In the genomic region with DNA sequence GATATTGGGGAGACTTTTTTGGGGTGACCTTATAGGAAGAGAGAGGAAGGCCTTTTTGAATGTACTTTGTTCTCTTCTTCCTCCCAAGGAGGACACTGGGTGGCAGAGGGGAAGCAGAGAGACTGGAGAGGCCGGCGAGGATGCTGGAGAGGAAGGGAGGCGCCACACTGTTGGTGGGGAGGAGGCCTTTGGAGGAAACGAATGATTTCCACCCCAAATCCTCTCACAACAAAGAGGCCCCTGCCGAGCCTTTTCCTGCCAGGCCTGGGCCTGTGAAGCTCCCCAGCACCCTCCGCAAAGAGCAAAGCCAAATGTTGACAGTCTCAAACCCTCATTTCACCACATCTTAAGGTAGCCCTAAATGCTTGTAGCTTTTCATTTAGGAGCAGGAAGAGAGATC, we compare ENCODE assay signal across 30 cellular contexts. TPM values are rescaled to one million over a fixed set of nuclear protein-coding genes. Genes with fewer than 3 reads are reported as not detected.
A peak's percentile ranks its signal among the peaks of the same experiment; 100 is the strongest.
DNase-seq lines count a peak whose midpoint lies in the region; ATAC-seq and TF ChIP-seq lines count a peak whose summit lies in the region.
"Had no signal": no experiment of that assay in that cellular context is flagged by ENCODE, and none has a peak within 500 bp of the region (broad histone marks: within the 10 kb centered on the region; RNA-seq: fewer than 3 reads in every experiment).

No MANE protein-coding gene starts in this region.

- no peak for TF ChIP-seq CTCF in left ventricle myocardium inferior (IDR thresholded peaks at IDR 0.05; ENCODE audit: borderline replicate concordance)
- TF ChIP-seq CTCF in lower lobe of right lung (IDR thresholded peaks at IDR 0.05), result no peak
- TF ChIP-seq CTCF in upper lobe of right lung (IDR thresholded peaks at IDR 0.05), result no peak
- TF ChIP-seq CTCF in coronary artery (IDR thresholded peaks at IDR 0.05), result no peak

- H3K4me1 ChIP-seq in left ventricle myocardium inferior, result peaks cover 29% of the 10 kb centered on the region
- peaks cover 18% of the 10 kb centered on the region for H3K4me1 ChIP-seq in lower lobe of right lung
- H3K4me1 ChIP-seq in upper lobe of right lung, result peaks cover 3% of the 10 kb centered on the region
- H3K4me1 ChIP-seq: BE2C, stomach, tibial artery had no signal

- H3K9me3 ChIP-seq in left ventricle myocardium inferior (replicated peaks) (no peaks in the 10 kb centered on the region), lower lobe of right lung (no peaks in the 10 kb centered on the region), upper lobe of right lung (no peaks in the 10 kb centered on the region)
- H3K9me3 ChIP-seq: BE2C, stomach, tibial artery had no signal

- H3K4me3 ChIP-seq in left ventricle myocardium inferior (no peak overlapping the region), lower lobe of right lung (no peak overlapping the region), upper lobe of right lung (no peak overlapping the region), coronary artery (no peak overlapping the region)
- H3K4me3 ChIP-seq: K562, SK-N-MC, stomach, tibial artery had no signal

- intact Hi-C loops in left ventricle myocardium inferior (cut with micrococcal nuclease), result no loop called here
- intact Hi-C loops in Right ventricle myocardium inferior (cut with DNase I), result loop anchor here (10.0 kb wide), 1 partner anchor 412 kb away; the partner anchor contains the start of genes CCDC148 and PKP4
- intact Hi-C loops in lower lobe of right lung (cut with DNase I), result no loop called here
- intact Hi-C loops in upper lobe of right lung (cut with DNase I), result loop anchor here (10.0 kb wide), 1 partner anchor 142 kb away; no protein-coding TSS in a partner anchor

- H3K36me3 ChIP-seq in left ventricle myocardium inferior, result no peaks in the 10 kb centered on the region
- no peaks in the 10 kb centered on the region for H3K36me3 ChIP-seq in lower lobe of right lung
- H3K36me3 ChIP-seq in upper lobe of right lung, result no peaks in the 10 kb centered on the region
- H3K36me3 ChIP-seq: BE2C, stomach, tibial artery had no signal

- H3K27me3 ChIP-seq in left ventricle myocardium inferior (ENCODE audit: low read depth) (no peaks in the 10 kb centered on the region), lower lobe of right lung (ENCODE audit: low read depth) (no peaks in the 10 kb centered on the region), upper lobe of right lung (no peaks in the 10 kb centered on the region)
- H3K27me3 ChIP-seq: BE2C, stomach, tibial artery had no signal

- peak; percentile 24 for DNase-seq in left ventricle myocardium inferior
- no peak for DNase-seq in Right ventricle myocardium inferior (ENCODE audit: missing footprints)
- DNase-seq in UCSD-AML1 (lab: John Stamatoyannopoulos, UW; ENCODE audit: unreplicated experiment), result peak; percentile 68
- no peak for DNase-seq in lower lobe of right lung
- no peak for DNase-seq in upper lobe of right lung
- no peak for DNase-seq in coronary artery (ENCODE audit: low spot score)
- DNase-seq in GOT3 (lab: John Stamatoyannopoulos, UW), result no peak
- DNase-seq: activated B cell treated with CpG ODN at 0.5 μM for 24 hours; activated naive CD4-positive, alpha-beta T cell treated with Interleukin-2 at 50 U/mL for 16 hours; activated T-cell treated with anti-CD3 and anti-CD28 coated beads, Interleukin-2, amount 50 U/mL, for 72 hours; BE2C; COR-L47; GDM1; HCEC 1CT; mesenchymal stem cell; MM.1S; nucleus accumbens; small intestine; stimulated activated CD4-positive, alpha-beta T cell treated with anti-CD3 and anti-CD28 coated beads, Interleukin-2, amount 100 ng/mL, for 24 hours; stomach; tibial artery had no signal

- peak overlapping the region; percentile 74 for H3K27ac ChIP-seq in left ventricle myocardium inferior (replicated peaks)
- peak overlapping the region; percentile 14 for H3K27ac ChIP-seq in lower lobe of right lung
- peak overlapping the region; percentile 0 for H3K27ac ChIP-seq in upper lobe of right lung
- H3K27ac ChIP-seq in coronary artery, result no peak overlapping the region
- H3K27ac ChIP-seq: SK-N-MC, stomach, tibial artery had no signal

- no peak for ATAC-seq in Right ventricle myocardium inferior
- ATAC-seq in lower lobe of right lung, result no peak
- peak; percentile 36 for ATAC-seq in upper lobe of right lung
- no peak for ATAC-seq in activated CD4-positive, CD25-positive, alpha-beta regulatory T cell treated with anti-CD3 and anti-CD28 coated beads, Interleukin-2, amount 50 U/mL, for 24 hours
- ATAC-seq: activated T-cell treated with anti-CD3 and anti-CD28 coated beads, Interleukin-2, amount 50 U/mL, for 72 hours; K562 had no signal

RNA-seq across cellular contexts. Expression of gene UPP2, which starts 59.0 kb away (rescaled TPM):
- total RNA-seq in left ventricle myocardium inferior (not detected), Right ventricle myocardium inferior (not detected), lower lobe of right lung (not detected), upper lobe of right lung (not detected)
- total RNA-seq: activated B cell treated with CpG ODN at 0.5 μM for 24 hours; activated T-cell treated with anti-CD3 and anti-CD28 coated beads, Interleukin-2, amount 50 U/mL, for 72 hours; chondrocyte; HT-29; K562; kidney epithelial cell; myocyte; pulmonary artery endothelial cell; RPMI7951; stomach had no signal

Comparison
In these comparisons a context has a peak if more than half of its experiments do, and no peak if none do; other contexts are left out.
1. DNase-seq: peak in left ventricle myocardium inferior (single experiment) and UCSD-AML1 (single experiment); none in Right ventricle myocardium inferior (single experiment), lower lobe of right lung (single experiment), upper lobe of right lung (single experiment), coronary artery (single experiment) and GOT3 (single experiment).
2. intact Hi-C loops: an anchor here in Right ventricle myocardium inferior (10.0 kb wide) and upper lobe of right lung (10.0 kb wide); none called in left ventricle myocardium inferior and lower lobe of right lung.
3. H3K27ac ChIP-seq: peak in left ventricle myocardium inferior (single experiment), lower lobe of right lung (single experiment) and upper lobe of right lung (single experiment); none in coronary artery (0 of 2).